In genomic region chr18:22169889-22170420, GRCh38 we compare ENCODE assay signal across 8 cellular contexts. TPM values are rescaled to one million over a fixed set of nuclear protein-coding genes. Genes with fewer than 3 reads are reported as not detected.
A peak's percentile ranks its signal among the peaks of the same experiment; 100 is the strongest.
DNase-seq lines count a peak whose midpoint lies in the region; ATAC-seq and TF ChIP-seq lines count a peak whose summit lies in the region.

No MANE protein-coding gene starts in this region.

- H3K4me3 ChIP-seq in colonic mucosa (peak overlapping the region; percentile 82), lung (peak overlapping the region; percentile 79), vagina (peak overlapping the region; percentile 66 to 68)

- ATAC-seq in lung (ENCODE audit: insufficient read depth, low FRiP score), result peak; percentile 7

- no peaks in the 10 kb centered on the region for H3K36me3 ChIP-seq in colonic mucosa
- H3K36me3 ChIP-seq in lung (ENCODE audit: control insufficient read depth in 2 of 2, insufficient read depth in 2 of 2, low read length in 2 of 2), result peaks cover 0 to 7% of the 10 kb centered on the region in 2 donors
- no peaks in the 10 kb centered on the region for H3K36me3 ChIP-seq in vagina

- no peak for TF ChIP-seq POLR2A in vagina (IDR thresholded peaks at IDR 0.05)

- H3K4me1 ChIP-seq in colonic mucosa (no peaks in the 10 kb centered on the region), lung (ENCODE audit: control insufficient read depth in 2 of 2, insufficient read depth in 2 of 2, low read length in 2 of 2) (peaks cover 0 to 7% of the 10 kb centered on the region in 2 donors), vagina (peaks cover 40% of the 10 kb centered on the region)

- H3K27me3 ChIP-seq in colonic mucosa (peaks cover 23% of the 10 kb centered on the region), lung (ENCODE audit: control insufficient read depth, insufficient read depth) (no peaks in the 10 kb centered on the region), vagina (peaks cover 10% of the 10 kb centered on the region)

- no peaks in the 10 kb centered on the region for H3K9me3 ChIP-seq in colonic mucosa
- H3K9me3 ChIP-seq in lung (ENCODE audit: control insufficient read depth in 2 of 2, insufficient read depth in 1 of 2, low read length in 1 of 2), result no peaks in the 10 kb centered on the region
- no peaks in the 10 kb centered on the region for H3K9me3 ChIP-seq in vagina

- TF ChIP-seq CTCF in colonic mucosa (IDR thresholded peaks at IDR 0.05), result no peak
- TF ChIP-seq CTCF in lung (IDR thresholded peaks at IDR 0.05; ENCODE audit: control extremely low read depth, extremely low read depth), result no peak
- no peak for TF ChIP-seq CTCF in vagina (IDR thresholded peaks at IDR 0.05)

- H3K27ac ChIP-seq in colonic mucosa, result peak overlapping the region; percentile 92
- peak overlapping the region; percentile 96 to 99 for H3K27ac ChIP-seq in lung (ENCODE audit: low read depth in 1 of 2, low read length in 1 of 2)
- H3K27ac ChIP-seq in vagina, result peak overlapping the region; percentile 80

- intact Hi-C loops in colonic mucosa (cut with DNase I), result loop anchor here (5.0 to 10.0 kb wide), 5 partner anchors 65 to 392 kb away; no protein-coding TSS in a partner anchor
- intact Hi-C loops in vagina (cut with DNase I), result loop anchor here (2.0 to 10.0 kb wide), 3 partner anchors 179 to 392 kb away; no protein-coding TSS in a partner anchor

- peak; percentile 34 for DNase-seq in NCI-H1092 treated with DMSO at 0.1 percent for 48 hours (lab: John Stamatoyannopoulos, UW)
- no peak for DNase-seq in NCI-H1092 (lab: John Stamatoyannopoulos, UW)
- peak; percentile 41 for DNase-seq in NCI-H128 (lab: John Stamatoyannopoulos, UW; ENCODE audit: unreplicated experiment)
- DNase-seq in colonic mucosa, result no peak
- DNase-seq in lung (ENCODE audit: low spot score), result no peak
- no peak for DNase-seq in vagina (ENCODE audit: extremely low spot score in 2 of 2)
- no peak for DNase-seq in DMS 273 treated with DMSO at 0.1 percent for 48 hours (lab: John Stamatoyannopoulos, UW)
- DNase-seq in NK-92 treated with Interleukin-12 subunit alpha and Interleukin-12 subunit beta, amount 100 ng/mL, for 24 hours (lab: John Stamatoyannopoulos, UW), result no peak

- peak overlapping the region; percentile 94 to 97 for H3K9ac ChIP-seq in colonic mucosa (ENCODE audit: low read depth in 2 of 2, low read length in 2 of 2)

- 0 to 1% methylated on average over 44 to 49 of the region's 49 CpGs for WGBS in lung, 2 donors

RNA-seq across cellular contexts. Expression of gene GATA6, which starts 0.6 kb away (rescaled TPM):
- total RNA-seq in colonic mucosa, result 10 to 100 TPM; 52.7 to 61.3 TPM
- 10 to 100 TPM; 32.1 to 34.3 TPM for total RNA-seq in lung
- polyA plus RNA-seq in lung, result 10 to 100 TPM; 11.3 to 11.5 TPM
- 9.8 TPM for total RNA-seq in vagina

Comparison
In these comparisons a context has a peak if more than half of its experiments do, and no peak if none do; other contexts are left out.
1. DNase-seq: peak in NCI-H1092 treated with DMSO at 0.1 percent for 48 hours (single experiment) and NCI-H128 (single experiment); none in NCI-H1092 (single experiment), colonic mucosa (single experiment), lung (single experiment), vagina (0 of 2), DMS 273 treated with DMSO at 0.1 percent for 48 hours (single experiment) and NK-92 treated with Interleukin-12 subunit alpha and Interleukin-12 subunit beta, amount 100 ng/mL, for 24 hours (single experiment).
2. Peak in every context shown above with its lines, with median percentiles within 50 percentile points of each other: H3K27ac ChIP-seq and H3K4me3 ChIP-seq.